In genomic region chr7:84364708-84365107, GRCh38 we compare ENCODE assay signal across 17 cellular contexts.
DNase-seq lines count a peak whose midpoint lies in the region; TF ChIP-seq lines count a peak whose summit lies in the region.
"Had no signal": no experiment of that assay in that cellular context is flagged by ENCODE, and none has a peak within 500 bp of the region (broad histone marks: within the 10 kb centered on the region; RNA-seq: fewer than 3 reads in every experiment).

No MANE protein-coding gene starts in this region.

- no peaks in the 10 kb centered on the region for H3K9me3 ChIP-seq in spleen
- H3K9me3 ChIP-seq: left lung, right atrium auricular region, thyroid gland had no signal

- no peak for TF ChIP-seq CTCF in AG10803 (conservative IDR thresholded peaks at IDR 0.05; ENCODE audit: low read length)
- TF ChIP-seq CTCF in spleen (IDR thresholded peaks at IDR 0.05 in 8 of 11, conservative IDR thresholded peaks at IDR 0.05 in 3 of 11): no peak

- no peak overlapping the region for H3K27ac ChIP-seq in spleen
- H3K27ac ChIP-seq: epithelial cell of prostate, left lung, right atrium auricular region, thyroid gland had no signal

- WGBS in spleen, 5 donors: 61 to 91% (median 81%) methylated on average over 1 of the region's 1 CpG

- DNase-seq in AG10803 (ENCODE audit: low read depth) (peak; percentile 58), HS-27A (ENCODE audit: low read depth) (peak; percentile 12), amniotic stem cell (lab: John Stamatoyannopoulos, UW) (peak; percentile 1), iris pigment epithelial cell (ENCODE audit: low read depth) (peak; percentile 52), spleen (no peak), D341Med (ENCODE audit: low spot score) (no peak), T1000 (lab: John Stamatoyannopoulos, UW) (no peak)
- DNase-seq in stimulated activated CD4-positive, alpha-beta T cell treated with anti-CD3 and anti-CD28 coated beads, Interleukin-4, amount 100 ng/mL, for 4 hours: no peak
- DNase-seq: activated CD4-positive, alpha-beta T cell treated with anti-CD3 and anti-CD28 coated beads for 4 hours; activated T-cell treated with anti-CD3 and anti-CD28 coated beads for 4 hours; hippocampal formation; left lung; NCI-H187 treated with DMSO at 0.1 percent for 48 hours; stimulated activated CD4-positive, alpha-beta T cell treated with anti-CD3 and anti-CD28 coated beads, Interleukin-4, amount 100 ng/mL, for 24 hours had no signal

- no peaks in the 10 kb centered on the region for H3K36me3 ChIP-seq in spleen
- H3K36me3 ChIP-seq: left lung, right atrium auricular region, thyroid gland had no signal

- H3K4me3 ChIP-seq in AG10803 (ENCODE audit: low read length) (no peak overlapping the region), spleen (no peak overlapping the region)
- H3K4me3 ChIP-seq: left lung, right atrium auricular region, thyroid gland had no signal

- intact Hi-C loops in spleen (cut with DNase I; ENCODE audit: low total_unique reads): no loop called here

- H3K27me3 ChIP-seq in spleen (replicated peaks in 1 of 7): no peaks in the 10 kb centered on the region
- H3K27me3 ChIP-seq: left lung, right atrium auricular region, thyroid gland had no signal

- no peaks in the 10 kb centered on the region for H3K4me1 ChIP-seq in spleen
- H3K4me1 ChIP-seq: left lung, right atrium auricular region, thyroid gland had no signal

- TF ChIP-seq POLR2A in spleen (IDR thresholded peaks at IDR 0.05): no peak

Comparison
In these comparisons a context has a peak if more than half of its experiments do, and no peak if none do; other contexts are left out.
1. DNase-seq: peak in AG10803 (single experiment), HS-27A (single experiment), amniotic stem cell (single experiment) and iris pigment epithelial cell (single experiment); none in spleen (single experiment), stimulated activated CD4-positive, alpha-beta T cell treated with anti-CD3 and anti-CD28 coated beads, Interleukin-4, amount 100 ng/mL, for 4 hours (0 of 2), D341Med (single experiment) and T1000 (single experiment).